In genomic region chr12:92961949-92962348, GRCh38 we compare ENCODE assay signal across 21 cellular contexts. TPM values are rescaled to one million over a fixed set of nuclear protein-coding genes. Genes with fewer than 3 reads are reported as not detected.
DNase-seq lines count a peak whose midpoint lies in the region; ATAC-seq and TF ChIP-seq lines count a peak whose summit lies in the region.
"Had no signal": no experiment of that assay in that cellular context is flagged by ENCODE, and none has a peak within 500 bp of the region (broad histone marks: within the 10 kb centered on the region; RNA-seq: fewer than 3 reads in every experiment).

No MANE protein-coding gene starts in this region.

- CTCF ChIA-PET in IMR-90 (lab: Yijun Ruan, JAX) = no interaction called here

- no peaks in the 10 kb centered on the region for H3K9me3 Mint-ChIP-seq in activated T-cell treated with anti-CD3 and anti-CD28 coated beads, Interleukin-2, amount 50 U/mL, for 4 hours
- H3K9me3 Mint-ChIP-seq: activated T-cell treated with anti-CD3 and anti-CD28 coated beads, Interleukin-2, amount 50 U/mL, for 72 hours had no signal

- H3K4ac ChIP-seq in IMR-90 (ENCODE audit: low read depth, low read length) = no peak overlapping the region

- no peaks in the 10 kb centered on the region for H3K4me1 Mint-ChIP-seq in activated T-cell treated with anti-CD3 and anti-CD28 coated beads, Interleukin-2, amount 50 U/mL, for 4 hours (ENCODE audit: low read depth)

- in situ Hi-C loops in IMR-90 (cut with MboI; ENCODE audit: low sequenced_read_pairs) = no loop called here

- no peak overlapping the region for H2BK20ac ChIP-seq in IMR-90 (ENCODE audit: low read depth, low read length)

- no peak overlapping the region for H3K4me3 Mint-ChIP-seq in activated T-cell treated with anti-CD3 and anti-CD28 coated beads, Interleukin-2, amount 50 U/mL, for 4 hours
- H3K4me3 Mint-ChIP-seq: activated T-cell treated with anti-CD3 and anti-CD28 coated beads, Interleukin-2, amount 50 U/mL, for 72 hours had no signal

- H3K9ac ChIP-seq in IMR-90 (ENCODE audit: low read depth, low read length) = no peak overlapping the region

- H3K56ac ChIP-seq in IMR-90 (ENCODE audit: extremely low read depth, insufficient read depth, low read length) = no peak overlapping the region

- no peaks in the 10 kb centered on the region for H4K20me1 ChIP-seq in IMR-90 (ENCODE audit: insufficient read depth, low read length)

- no peak overlapping the region; the same call in 2 of the 3 replicates for H2BK15ac ChIP-seq in IMR-90 (ENCODE audit: low read depth, low read length)

- H3K23ac ChIP-seq in IMR-90 (ENCODE audit: low read depth, low read length) = no peak overlapping the region

- 0 out of 2 replicates have a peak, but pooled peaks cover 2% of the 10 kb centered on the region for H3K9me1 ChIP-seq in IMR-90 (ENCODE audit: insufficient read depth, low read length)

- H3K27ac ChIP-seq in IMR-90 (ENCODE audit: insufficient read depth, low read length) (no peak overlapping the region), SJSA1 (no peak overlapping the region)
- H3K27ac ChIP-seq: colonic mucosa, right atrium auricular region had no signal

- no peak overlapping the region for H4K8ac ChIP-seq in IMR-90 (ENCODE audit: low read depth in 2 of 2, low read length in 2 of 2)

- TF ChIP-seq POLR2A in IMR-90 (IDR thresholded peaks at IDR 0.05; ENCODE audit: low read depth, low read length) = no peak

- ATAC-seq in IMR-90 (ENCODE audit: low read depth) (no peak), HG02840 (IDR thresholded peaks at IDR 0.05; ENCODE audit: low FRiP score, unreplicated experiment) (no peak)
- no peak for ATAC-seq in activated T-cell treated with anti-CD3 and anti-CD28 coated beads, Interleukin-2, amount 50 U/mL, for 4 hours
- ATAC-seq: activated CD4-positive, CD25-positive, alpha-beta regulatory T cell treated with anti-CD3 and anti-CD28 coated beads, Interleukin-2, amount 50 U/mL, for 24 hours; activated T-cell treated with anti-CD3 and anti-CD28 coated beads, Interleukin-2, amount 50 U/mL, for 72 hours had no signal

- DNase-seq in Daoy (ENCODE audit: low read depth) (peak; percentile 78), IMR-90 (peak; percentile 27), SJSA1 (ENCODE audit: low read depth in 1 of 2, low spot score in 2 of 2) (peak; percentile 50 to 82), islet precursor cell (peak; percentile 75), NCI-H2227 (lab: John Stamatoyannopoulos, UW; ENCODE audit: unreplicated experiment) (no peak)
- DNase-seq in activated T-cell treated with anti-CD3 and anti-CD28 coated beads, Interleukin-2, amount 50 U/mL, for 4 hours = no peak
- DNase-seq: activated CD8-positive, alpha-beta memory T cell treated with anti-CD3 and anti-CD28 coated beads for 24 hours; activated naive CD4-positive, alpha-beta T cell treated with anti-CD3 and anti-CD28 coated beads, Interleukin-2, amount 50 U/mL, for 16 hours; activated T-cell treated with anti-CD3 and anti-CD28 coated beads, Interleukin-2, amount 50 U/mL, for 72 hours; AML-193; colonic mucosa; COR-L47; kidney; NCI-H1048; NCI-H2029; NCI-H446 treated with DMSO at 0.1 percent for 48 hours; SHP77 treated with DMSO at 0.1 percent for 48 hours; T1000 had no signal

- intact Hi-C loops in IMR-90 (cut with micrococcal nuclease) = no loop called here

- H2AK5ac ChIP-seq in IMR-90 (ENCODE audit: low read depth, low read length) = no peak overlapping the region

- H2BK5ac ChIP-seq in IMR-90 (ENCODE audit: low read depth, low read length, poor library complexity, severe bottlenecking) = no peak overlapping the region

- no peak overlapping the region for H2AFZ ChIP-seq in IMR-90 (replicated peaks; ENCODE audit: low read length, poor library complexity)

- no CpG with 5 or more reads among the region's 3 CpGs for WGBS in IMR-90 (ENCODE audit: extremely low coverage in 2 of 2, insufficient read length in 1 of 2), 2 experiments

- no peak overlapping the region for H3K14ac ChIP-seq in IMR-90 (replicated peaks; ENCODE audit: low read depth, low read length)

- dilution Hi-C loops in IMR-90 (cut with HindIII; ENCODE audit: low sequenced_read_pairs, unreplicated experiment) = no loop called here

- no peak overlapping the region for H3K18ac ChIP-seq in IMR-90 (ENCODE audit: low read depth, low read length)

- peaks cover 2% of the 10 kb centered on the region for H3K27me3 Mint-ChIP-seq in activated T-cell treated with anti-CD3 and anti-CD28 coated beads, Interleukin-2, amount 50 U/mL, for 4 hours (ENCODE audit: low read depth)

- H3K4me2 ChIP-seq in IMR-90 (ENCODE audit: low read depth, low read length) = no peak overlapping the region

- H3K27me3 ChIP-seq in IMR-90 (ENCODE audit: control insufficient read depth, insufficient read depth, low read length) = no peaks in the 10 kb centered on the region
- H3K27me3 ChIP-seq in SJSA1 (replicated peaks) = no peaks in the 10 kb centered on the region
- H3K27me3 ChIP-seq: colonic mucosa, right atrium auricular region had no signal

- H3K36me3 ChIP-seq in IMR-90 (ENCODE audit: control insufficient read depth, insufficient read depth, low read length) (no peaks in the 10 kb centered on the region), SJSA1 (no peaks in the 10 kb centered on the region)
- H3K36me3 ChIP-seq: colonic mucosa, right atrium auricular region had no signal

- POLR2A ChIA-PET in IMR-90 (lab: Charles Lee; ENCODE audit: unreplicated experiment) = no interaction called here

- no TSS peak for BruUV-seq in IMR-90 (replicated peaks; lab: Mats Ljungman, UMichigan)

- H4K91ac ChIP-seq in IMR-90 (ENCODE audit: insufficient read depth, low read depth, low read length) = no peak overlapping the region

- TF ChIP-seq RAD21 in IMR-90 (IDR thresholded peaks at IDR 0.05; ENCODE audit: low read length) = no peak

- H3K9me3 ChIP-seq in IMR-90 (ENCODE audit: control insufficient read depth, insufficient read depth, low read length) (peaks cover 3% of the 10 kb centered on the region; the same call in 1 of the 2 replicates), SJSA1 (replicated peaks) (peaks cover 6% of the 10 kb centered on the region)
- H3K9me3 ChIP-seq: colonic mucosa, right atrium auricular region had no signal

- no peak overlapping the region for H2BK120ac ChIP-seq in IMR-90 (ENCODE audit: low read depth, low read length)

- H3K4me1 ChIP-seq in IMR-90 (ENCODE audit: control insufficient read depth, insufficient read depth, low read length) = no peaks in the 10 kb centered on the region
- peaks cover 23% of the 10 kb centered on the region for H3K4me1 ChIP-seq in SJSA1 (replicated peaks)
- H3K4me1 ChIP-seq: colonic mucosa, right atrium auricular region had no signal

- H3K4me3 ChIP-seq in IMR-90 (ENCODE audit: insufficient read depth, low read depth, low read length) (no peak overlapping the region), SJSA1 (no peak overlapping the region)
- H3K4me3 ChIP-seq: colonic mucosa, right atrium auricular region had no signal

- no peak for TF ChIP-seq CTCF in IMR-90 (conservative IDR thresholded peaks at IDR 0.05; ENCODE audit: low read depth, low read length)

- H3K36me3 Mint-ChIP-seq in activated T-cell treated with anti-CD3 and anti-CD28 coated beads, Interleukin-2, amount 50 U/mL, for 4 hours (ENCODE audit: insufficient read depth) = no peaks in the 10 kb centered on the region

- no peak overlapping the region for H2AK9ac ChIP-seq in IMR-90 (replicated peaks; ENCODE audit: low read depth, low read length, poor library complexity)

- no peaks in the 10 kb centered on the region for H3K79me1 ChIP-seq in IMR-90 (ENCODE audit: low read depth in 1 of 2, low read length in 2 of 2)

- H4K5ac ChIP-seq in IMR-90 (ENCODE audit: low read depth, low read length) = no peak overlapping the region

TF ChIP-seq in IMR-90, 13 proteins besides CTCF, POLR2A, EP300 and RAD21:
- TF ChIP-seq NFE2L2 (IDR thresholded peaks at IDR 0.05; ENCODE audit: low read depth, low read length) (no peak), BHLHE40 (IDR thresholded peaks at IDR 0.05; ENCODE audit: low read depth, low read length) (no peak), MXI1 (IDR thresholded peaks at IDR 0.05; ENCODE audit: borderline replicate concordance, low read depth, low read length) (no peak)

RNA-seq across cellular contexts. Expression of gene EEA1, which starts 32.9 kb away (rescaled TPM):
- total RNA-seq in Daoy (2014; rRNA removed; shearing (Covaris generic)) = 10.6 and 20.4 TPM in 2 replicates
- 12.5 and 23.9 TPM in 2 replicates for total RNA-seq in IMR-90 (2012; rRNA removed)
- 4.6 and 4.8 TPM in 2 replicates for polyA plus RNA-seq in IMR-90 (2012; rRNA removed)
- polyA plus RNA-seq in IMR-90 (2012; cell fraction: cytosol; rRNA removed) = 0.26 and 0.33 TPM in 2 replicates
- polyA plus RNA-seq in IMR-90 (2012; cell fraction: nucleus; rRNA removed; ENCODE audit: low replicate concordance) = 0.34 and 3.3 TPM in 2 replicates
- total RNA-seq in SJSA1 (2014; rRNA removed; shearing (Covaris generic)) = 19.0 and 49.8 TPM in 2 replicates
- total RNA-seq in activated T-cell treated with anti-CD3 and anti-CD28 coated beads, Interleukin-2, amount 50 U/mL, for 4 hours = 10 to 100 TPM; 20.1 to 25.7 (median 23.6) TPM

Comparison
In these comparisons a context has a peak if more than half of its experiments do, and no peak if none do; other contexts are left out.
1. DNase-seq: peak in Daoy (single experiment), IMR-90 (single experiment), SJSA1 (2 of 2) and islet precursor cell (single experiment); none in NCI-H2227 (single experiment) and activated T-cell treated with anti-CD3 and anti-CD28 coated beads, Interleukin-2, amount 50 U/mL, for 4 hours (single experiment).